In genomic region chr9:137023157-137023556, GRCh38 we compare ENCODE assay signal across 1 cellular context.
TF ChIP-seq lines count a peak whose summit lies in the region.

No MANE protein-coding gene starts in this region.

TF ChIP-seq in K562, 482 proteins besides CTCF, POLR2A, EP300 and RAD21 (continued from another document):
- TF ChIP-seq, protein P1, sequence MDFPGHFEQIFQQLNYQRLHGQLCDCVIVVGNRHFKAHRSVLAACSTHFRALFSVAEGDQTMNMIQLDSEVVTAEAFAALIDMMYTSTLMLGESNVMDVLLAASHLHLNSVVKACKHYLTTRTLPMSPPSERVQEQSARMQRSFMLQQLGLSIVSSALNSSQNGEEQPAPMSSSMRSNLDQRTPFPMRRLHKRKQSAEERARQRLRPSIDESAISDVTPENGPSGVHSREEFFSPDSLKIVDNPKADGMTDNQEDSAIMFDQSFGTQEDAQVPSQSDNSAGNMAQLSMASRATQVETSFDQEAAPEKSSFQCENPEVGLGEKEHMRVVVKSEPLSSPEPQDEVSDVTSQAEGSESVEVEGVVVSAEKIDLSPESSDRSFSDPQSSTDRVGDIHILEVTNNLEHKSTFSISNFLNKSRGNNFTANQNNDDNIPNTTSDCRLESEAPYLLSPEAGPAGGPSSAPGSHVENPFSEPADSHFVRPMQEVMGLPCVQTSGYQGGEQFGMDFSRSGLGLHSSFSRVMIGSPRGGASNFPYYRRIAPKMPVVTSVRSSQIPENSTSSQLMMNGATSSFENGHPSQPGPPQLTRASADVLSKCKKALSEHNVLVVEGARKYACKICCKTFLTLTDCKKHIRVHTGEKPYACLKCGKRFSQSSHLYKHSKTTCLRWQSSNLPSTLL (IDR thresholded peaks at IDR 0.05): no peak
- TF ChIP-seq ZC3H4 (CRISPR knock-in tag; IDR thresholded peaks at IDR 0.05; ENCODE audit: borderline replicate concordance): no peak
TF ChIP-seq in K562: peak in this region for 5.
